7 cellular contexts compared by ENCODE assay signal in the genomic region with DNA sequence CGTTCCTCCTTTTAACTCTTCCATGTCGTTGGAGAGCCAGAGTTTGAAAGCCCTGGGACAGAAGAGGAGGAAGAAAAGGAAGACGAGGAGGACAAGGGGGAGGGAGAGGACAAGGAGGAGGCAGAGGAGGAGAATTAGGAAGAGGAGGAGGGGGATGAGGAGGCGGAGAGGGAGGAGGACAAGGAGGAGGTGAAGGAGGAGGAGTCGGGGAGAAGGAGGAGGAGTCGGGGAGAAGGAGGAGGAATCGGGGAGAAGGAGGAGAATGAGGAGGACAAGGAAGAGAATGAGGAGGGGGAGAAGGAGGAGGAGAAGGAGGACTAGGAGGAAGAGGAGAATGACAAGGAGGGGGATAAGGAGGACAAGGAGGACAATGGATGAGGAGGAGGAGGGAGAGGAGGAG.
A peak's percentile ranks its signal among the peaks of the same experiment; 100 is the strongest.
DNase-seq lines count a peak whose midpoint lies in the region; ATAC-seq and TF ChIP-seq lines count a peak whose summit lies in the region.
"Not testable (repeated sequence)": the region's sequence is repeated elsewhere in the genome, so short reads cannot be mapped to it uniquely, and the experiment has no call there.

No MANE protein-coding gene starts in this region.

- peak; percentile 33 for ATAC-seq in left ventricle myocardium superior

- not testable (repeated sequence) for H3K36me3 Mint-ChIP-seq in activated CD4-positive, alpha-beta T cell treated with anti-CD3 and anti-CD28 coated beads, Interleukin-2, amount 10 ng/mL, durations not matched to agents 24 days and 14 days (ENCODE audit: low read depth); endodermal cell (ENCODE audit: low read depth)

- 72 to 79% methylated on average over 4 to 5 of the region's 7 CpGs for WGBS in endodermal cell (ENCODE audit: insufficient coverage in 1 of 2, insufficient read length in 1 of 2), 2 experiments

- H3K9me3 Mint-ChIP-seq in activated CD4-positive, alpha-beta T cell treated with anti-CD3 and anti-CD28 coated beads, Interleukin-2, amount 10 ng/mL, durations not matched to agents 24 days and 14 days; endodermal cell: not testable (repeated sequence)

- H3K4me3 ChIP-seq in endodermal cell (ENCODE audit: low read length); fibroblast of pulmonary artery (replicated peaks; ENCODE audit: low read depth, low read length): not testable (repeated sequence)

- H3K4me1 ChIP-seq in endodermal cell (ENCODE audit: control insufficient read depth, insufficient read depth, low read length), result not testable (repeated sequence)

- intact Hi-C loops in activated CD4-positive, alpha-beta T cell treated with anti-CD3 and anti-CD28 coated beads, Interleukin-2, amount 10 ng/mL, durations not matched to agents 24 days and 14 days (cut with micrococcal nuclease); left ventricle myocardium superior (cut with micrococcal nuclease): not testable (repeated sequence)

- not testable (repeated sequence) for H3K27me3 Mint-ChIP-seq in activated CD4-positive, alpha-beta T cell treated with anti-CD3 and anti-CD28 coated beads, Interleukin-2, amount 10 ng/mL, durations not matched to agents 24 days and 14 days; endodermal cell (ENCODE audit: insufficient read depth)

- DNase-seq in EH (ENCODE audit: low read depth), result peak; percentile 1
- peak; percentile 21 for DNase-seq in HT-29 (ENCODE audit: low spot score)
- peak; percentile 36 for DNase-seq in activated CD4-positive, alpha-beta T cell treated with anti-CD3 and anti-CD28 coated beads, Interleukin-2, amount 10 ng/mL, durations not matched to agents 24 days and 14 days
- peak; percentile 14 for DNase-seq in endodermal cell
- DNase-seq in fibroblast of pulmonary artery (ENCODE audit: low read depth), result peak; percentile 4
- not testable (repeated sequence) for DNase-seq in left ventricle myocardium superior
- DNase-seq in mesenteric fat pad (ENCODE audit: low spot score), result peak; percentile 77

- H3K9me3 ChIP-seq in endodermal cell (ENCODE audit: control insufficient read depth, low read length), result not testable (repeated sequence)

- not testable (repeated sequence) for TF ChIP-seq CTCF in endodermal cell (conservative IDR thresholded peaks at IDR 0.05); fibroblast of pulmonary artery (IDR thresholded peaks at IDR 0.05; ENCODE audit: low read length, missing control alignments)

- H3K36me3 ChIP-seq in endodermal cell (ENCODE audit: control insufficient read depth, insufficient read depth, low read length), result not testable (repeated sequence)

- H3K27ac Mint-ChIP-seq in activated CD4-positive, alpha-beta T cell treated with anti-CD3 and anti-CD28 coated beads, Interleukin-2, amount 10 ng/mL, durations not matched to agents 24 days and 14 days; endodermal cell: not testable (repeated sequence)

- H3K27ac ChIP-seq in endodermal cell (ENCODE audit: low read depth, low read length), result not testable (repeated sequence)

- H3K4me1 Mint-ChIP-seq in activated CD4-positive, alpha-beta T cell treated with anti-CD3 and anti-CD28 coated beads, Interleukin-2, amount 10 ng/mL, durations not matched to agents 24 days and 14 days; endodermal cell: not testable (repeated sequence)

- H3K27me3 ChIP-seq in endodermal cell (ENCODE audit: control insufficient read depth, insufficient read depth, low read length, poor library complexity, severe bottlenecking), result not testable (repeated sequence)

- H3K4me3 Mint-ChIP-seq in activated CD4-positive, alpha-beta T cell treated with anti-CD3 and anti-CD28 coated beads, Interleukin-2, amount 10 ng/mL, durations not matched to agents 24 days and 14 days; endodermal cell: not testable (repeated sequence)

- H3K9ac ChIP-seq in endodermal cell (ENCODE audit: extremely low read depth, low read length, poor library complexity, severe bottlenecking), result not testable (repeated sequence)
